In genomic region chr13:39257642-39258041, GRCh38 we compare ENCODE assay signal across 25 cellular contexts.
"Had no signal": no experiment of that assay in that cellular context is flagged by ENCODE, and none has a peak within 500 bp of the region (broad histone marks: within the 10 kb centered on the region; RNA-seq: fewer than 3 reads in every experiment).

No MANE protein-coding gene starts in this region.

- DNase-seq: caudate nucleus; cerebellar nuclear complex; cortex of kidney; effector CD4-positive, alpha-beta T cell; hippocampal formation; left colon; mucosa of descending colon; naive B cell; pancreas; stimulated activated CD4-positive, alpha-beta T cell treated with anti-CD3 and anti-CD28 coated beads, Interleukin-12 subunit alpha, Interleukin-12 subunit beta, amount 100 ng/mL, for 4 hours; stimulated activated CD4-positive, alpha-beta T cell treated with anti-CD3 and anti-CD28 coated beads, Interleukin-1b, Interleukin-23, amount 100 ng/mL, for 48 hours; stimulated activated CD4-positive, alpha-beta T cell treated with anti-CD3 and anti-CD28 coated beads, Interleukin-4, amount 100 ng/mL, for 1 hour; stimulated activated CD8-positive, alpha-beta memory T cell treated with anti-CD3 and anti-CD28 coated beads, Interleukin-4, amount 100 ng/mL, for 48 hours; stimulated activated naive CD4-positive, alpha-beta T cell; stimulated activated naive CD8-positive, alpha-beta T cell treated with anti-CD3 and anti-CD28 coated beads, Interleukin-15, amount 100 ng/mL, for 72 hours; thyroid gland; upper lobe of left lung had no signal

- H3K4me2 ChIP-seq: smooth muscle cell had no signal

- H3K4me3 ChIP-seq: lung, mucosa of descending colon, pancreas, smooth muscle cell, suprapubic skin, thyroid gland, upper lobe of left lung had no signal

- H3K4me1 ChIP-seq: pancreas, suprapubic skin, thyroid gland had no signal

- H3K36me3 ChIP-seq: neutrophil, pancreas, suprapubic skin, thyroid gland, upper lobe of left lung had no signal

- H3K27me3 ChIP-seq: neutrophil, pancreas, suprapubic skin, thyroid gland, upper lobe of left lung had no signal

- FAIRE-seq: frontal cortex, islet of Langerhans, pancreas, urothelium cell line had no signal

- ATAC-seq: left colon; mucosa of descending colon; natural killer cell treated with Interleukin-12 subunit alpha and Interleukin-12 subunit beta and Interleukin-15 and Interleukin-18, amount 100 ng/mL, for 72 hours; pancreas; stimulated activated naive CD8-positive, alpha-beta T cell treated with anti-CD3 and anti-CD28 coated beads, Interleukin-15, amount 100 ng/mL, for 72 hours had no signal

- H3K9me3 ChIP-seq: mucosa of descending colon, neutrophil, pancreas, suprapubic skin, thyroid gland, upper lobe of left lung had no signal

- H3K27ac ChIP-seq: neutrophil, pancreas, suprapubic skin, thyroid gland, upper lobe of left lung had no signal
